11 cellular contexts compared by ENCODE assay signal in the genomic region with DNA sequence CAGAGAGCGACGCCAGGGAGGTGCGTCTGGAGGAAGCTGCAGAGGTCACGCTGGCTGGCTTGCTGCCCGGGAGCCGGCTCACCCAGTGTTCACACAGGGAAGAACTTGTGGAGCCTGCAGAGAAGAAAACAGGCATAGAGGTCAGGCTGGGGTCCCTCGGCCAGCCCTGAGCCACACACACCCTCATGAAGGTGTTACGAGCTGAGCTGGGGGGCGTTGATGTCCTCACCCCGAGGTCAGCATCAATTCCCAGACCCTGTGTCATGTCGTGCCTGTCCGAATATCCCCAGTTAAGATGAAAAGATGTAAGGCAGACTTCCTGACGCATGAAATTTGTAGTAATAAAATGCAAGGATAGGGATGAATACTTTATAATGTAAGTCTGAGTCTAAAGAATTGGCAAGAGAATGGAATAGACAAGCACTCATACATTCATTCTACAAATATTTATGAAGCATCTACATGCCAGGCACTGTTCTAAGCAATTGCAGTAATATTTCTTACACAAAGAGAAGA.
DNase-seq lines count a peak whose midpoint lies in the region; ATAC-seq and TF ChIP-seq lines count a peak whose summit lies in the region.
"Had no signal": no experiment of that assay in that cellular context is flagged by ENCODE, and none has a peak within 500 bp of the region (broad histone marks: within the 10 kb centered on the region; RNA-seq: fewer than 3 reads in every experiment).

No MANE protein-coding gene starts in this region.

- no peaks in the 10 kb centered on the region for H3K27me3 ChIP-seq in MG63
- H3K27me3 ChIP-seq in esophagus (ENCODE audit: control insufficient read depth in 1 of 2, insufficient read depth in 2 of 2, low read length in 2 of 2) = no peaks in the 10 kb centered on the region
- no peaks in the 10 kb centered on the region for H3K27me3 ChIP-seq in upper lobe of left lung
- H3K27me3 ChIP-seq in CD8-positive, alpha-beta T cell (ENCODE audit: insufficient read depth, low read length) = no peaks in the 10 kb centered on the region

- peak overlapping the region; percentile 57 to 63 for H3K27ac ChIP-seq in esophagus (ENCODE audit: low read depth in 2 of 2, low read length in 1 of 2)
- peak overlapping the region in 2 of 4 donors; percentile 1 to 69 for H3K27ac ChIP-seq in upper lobe of left lung
- no peak overlapping the region for H3K27ac ChIP-seq in CD8-positive, alpha-beta T cell (ENCODE audit: low read depth, low read length)
- H3K27ac ChIP-seq: SK-N-MC had no signal

- H3K27ac Mint-ChIP-seq in CD8-positive, alpha-beta T cell = no peak overlapping the region

- H3K9me3 ChIP-seq in MG63 (no peaks in the 10 kb centered on the region), esophagus (ENCODE audit: control insufficient read depth in 2 of 2, insufficient read depth in 1 of 2, low read depth in 1 of 2, low read length in 1 of 2) (no peaks in the 10 kb centered on the region), mucosa of descending colon (no peaks in the 10 kb centered on the region), upper lobe of left lung (no peaks in the 10 kb centered on the region)
- H3K9me3 ChIP-seq in CD8-positive, alpha-beta T cell (ENCODE audit: low read length) = no peaks in the 10 kb centered on the region

- POLR2A ChIA-PET in CD8-positive, alpha-beta T cell (lab: Charles Lee) = no interaction called here

- H3K4me3 ChIP-seq in MG63 = no peak overlapping the region
- no peak overlapping the region for H3K4me3 ChIP-seq in esophagus (ENCODE audit: low read depth in 1 of 2, low read length in 2 of 2)
- no peak overlapping the region for H3K4me3 ChIP-seq in mucosa of descending colon
- H3K4me3 ChIP-seq in upper lobe of left lung = no peak overlapping the region
- H3K4me3 ChIP-seq in CD8-positive, alpha-beta T cell (ENCODE audit: low read depth, low read length) = no peak overlapping the region
- H3K4me3 ChIP-seq: SK-N-MC had no signal

- no peaks in the 10 kb centered on the region for H3K4me1 Mint-ChIP-seq in CD8-positive, alpha-beta T cell (ENCODE audit: low read depth)

- H3K36me3 Mint-ChIP-seq in CD8-positive, alpha-beta T cell = peaks cover 58% of the 10 kb centered on the region

- H3K36me3 ChIP-seq in MG63 = peaks cover 48% of the 10 kb centered on the region
- peaks cover 15 to 25% of the 10 kb centered on the region in 2 donors for H3K36me3 ChIP-seq in esophagus (ENCODE audit: control insufficient read depth in 2 of 2, insufficient read depth in 2 of 2, low read length in 1 of 2)
- H3K36me3 ChIP-seq in mucosa of descending colon (ENCODE audit: low read depth) = no peaks in the 10 kb centered on the region
- peaks cover 9 to 90% (median 39%) of the 10 kb centered on the region in 4 donors for H3K36me3 ChIP-seq in upper lobe of left lung
- H3K36me3 ChIP-seq in CD8-positive, alpha-beta T cell (ENCODE audit: insufficient read depth, low read length) = no peaks in the 10 kb centered on the region

- no peak for TF ChIP-seq POLR2A in upper lobe of left lung (IDR thresholded peaks at IDR 0.05)

- H3K4me1 ChIP-seq in esophagus (ENCODE audit: control insufficient read depth in 2 of 2, insufficient read depth in 2 of 2, low read length in 1 of 2) (peaks cover 0 to 9% of the 10 kb centered on the region in 2 donors), mucosa of descending colon (ENCODE audit: low read depth) (peaks cover 4% of the 10 kb centered on the region), upper lobe of left lung (peaks cover 0 to 8% (median 0%) of the 10 kb centered on the region in 4 donors)
- H3K4me1 ChIP-seq in CD8-positive, alpha-beta T cell (ENCODE audit: insufficient read depth, low read length) = no peaks in the 10 kb centered on the region

- DNase-seq in MG63 = peak; percentile 68
- DNase-seq in mucosa of descending colon = peak; percentile 84 to 88 (median 86)
- DNase-seq in upper lobe of left lung = peak; percentile 31 to 90
- DNase-seq in NCI-H774 (lab: John Stamatoyannopoulos, UW) = no peak
- no peak for DNase-seq in NCI-H2196 treated with DMSO at 0.1 percent for 48 hours (lab: John Stamatoyannopoulos, UW; ENCODE audit: unreplicated experiment)
- DNase-seq in CD8-positive, alpha-beta T cell = no peak
- DNase-seq: activated effector memory CD4-positive, alpha-beta T cell treated with Interleukin-2 at 50 U/mL for 16 hours; stimulated activated CD4-positive, alpha-beta T cell treated with anti-CD3 and anti-CD28 coated beads, Interleukin-1b, Interleukin-23, amount 100 ng/mL, for 48 hours had no signal

- CTCF ChIA-PET in CD8-positive, alpha-beta T cell (lab: Charles Lee) = interaction anchor here (1.6 kb wide), 1 partner anchor 12 kb away, joined by 6 read pairs; no protein-coding TSS in a partner anchor

- no peaks in the 10 kb centered on the region for H3K27me3 Mint-ChIP-seq in CD8-positive, alpha-beta T cell (ENCODE audit: low read depth)

- WGBS in esophagus, 2 donors = 39 to 62% methylated on average over 13 of the region's 13 CpGs
- WGBS in upper lobe of left lung, 2 donors = 64% methylated on average over 9 to 13 of the region's 13 CpGs

- TF ChIP-seq EP300 in upper lobe of left lung (IDR thresholded peaks at IDR 0.05) = no peak

- TF ChIP-seq CTCF in mucosa of descending colon (IDR thresholded peaks at IDR 0.05) = no peak
- no peak for TF ChIP-seq CTCF in upper lobe of left lung (IDR thresholded peaks at IDR 0.05)
- no peak for TF ChIP-seq CTCF in CD8-positive, alpha-beta T cell (IDR thresholded peaks at IDR 0.05)

- no peak overlapping the region for H3K4me3 Mint-ChIP-seq in CD8-positive, alpha-beta T cell

- intact Hi-C loops in mucosa of descending colon (cut with DNase I, micrococcal nuclease) = no loop called here
- intact Hi-C loops in CD8-positive, alpha-beta T cell (cut with DNase I, micrococcal nuclease) = no loop called here

- ATAC-seq in mucosa of descending colon = peak; percentile 95
- peak; percentile 34 to 75 for ATAC-seq in upper lobe of left lung (ENCODE audit: low FRiP score in 2 of 2)
- ATAC-seq in HG02759 (IDR thresholded peaks at IDR 0.05; ENCODE audit: unreplicated experiment) = no peak
- no peak for ATAC-seq in CD8-positive, alpha-beta T cell

- no peaks in the 10 kb centered on the region for H3K9me3 Mint-ChIP-seq in CD8-positive, alpha-beta T cell

Comparison
In these comparisons a context has a peak if more than half of its experiments do, and no peak if none do; other contexts are left out.
1. DNase-seq: peak in MG63 (single experiment), mucosa of descending colon (3 of 3) and upper lobe of left lung (2 of 2); none in NCI-H774 (single experiment), NCI-H2196 treated with DMSO at 0.1 percent for 48 hours (single experiment) and CD8-positive, alpha-beta T cell (0 of 7).
2. ATAC-seq: peak in mucosa of descending colon (single experiment) and upper lobe of left lung (2 of 2); none in HG02759 (single experiment) and CD8-positive, alpha-beta T cell (single experiment).